In genomic region chr2:11984556-11985158, GRCh38 we compare ENCODE assay signal across 1 cellular context.
TF ChIP-seq lines count a peak whose summit lies in the region.

No MANE protein-coding gene starts in this region.

TF ChIP-seq in K562, 482 proteins besides CTCF, POLR2A, EP300 and RAD21 (continued from another document):
- no peak for TF ChIP-seq ZNF408 (CRISPR knock-in tag; IDR thresholded peaks at IDR 0.05; ENCODE audit: low read depth)
- TF ChIP-seq NR2F6 (CRISPR knock-in tag; IDR thresholded peaks at IDR 0.05) = no peak
- no peak for TF ChIP-seq ELK3 (CRISPR knock-in tag; IDR thresholded peaks at IDR 0.05)
- TF ChIP-seq MCM2 (IDR thresholded peaks at IDR 0.05; ENCODE audit: low read depth) = no peak
- no peak for TF ChIP-seq EWSR1 (IDR thresholded peaks at IDR 0.05; ENCODE audit: borderline replicate concordance, low read depth, partially characterized antibody)
- TF ChIP-seq CBX5 (IDR thresholded peaks at IDR 0.05; ENCODE audit: borderline replicate concordance, low read depth) = no peak
- TF ChIP-seq RBM34 (IDR thresholded peaks at IDR 0.05; ENCODE audit: borderline replicate concordance, insufficient read depth, low read length) = no peak
- TF ChIP-seq CEBPB (tag; IDR thresholded peaks at IDR 0.05) = no peak
- TF ChIP-seq E4F1 (CRISPR knock-in tag; IDR thresholded peaks at IDR 0.05; ENCODE audit: borderline replicate concordance) = no peak
- TF ChIP-seq MED1 (CRISPR knock-in tag; IDR thresholded peaks at IDR 0.05; ENCODE audit: borderline replicate concordance) = no peak
- no peak for TF ChIP-seq ZNF174 (CRISPR knock-in tag; IDR thresholded peaks at IDR 0.05)
- no peak for TF ChIP-seq NCOA4 (IDR thresholded peaks at IDR 0.05; ENCODE audit: partially characterized antibody)
- no peak for TF ChIP-seq PCBP2 (IDR thresholded peaks at IDR 0.05; ENCODE audit: low read depth, low read length, poor library complexity, severe bottlenecking)
- no peak for TF ChIP-seq ZNF57 (CRISPR knock-in tag; IDR thresholded peaks at IDR 0.05)
- TF ChIP-seq MYC (IDR thresholded peaks at IDR 0.05; ENCODE audit: low read depth, low read length) = no peak
- no peak for TF ChIP-seq MYC (CRISPR knock-in tag; IDR thresholded peaks at IDR 0.05; ENCODE audit: borderline replicate concordance, low read depth)
- TF ChIP-seq PTRF (tag; IDR thresholded peaks at IDR 0.05) = no peak
- TF ChIP-seq SIX5 (IDR thresholded peaks at IDR 0.05; ENCODE audit: borderline replicate concordance in 1 of 2, insufficient read depth in 1 of 2, low read depth in 1 of 2, low read length in 2 of 2) = no peak
TF ChIP-seq in K562: peak in this region for 0.
